ENCODE assay signal across 1 cellular context in genomic region chr15:67253517-67254237, GRCh38.
A peak's percentile ranks its signal among the peaks of the same experiment; 100 is the strongest.
TF ChIP-seq lines count a peak whose summit lies in the region.

No MANE protein-coding gene starts in this region.

TF ChIP-seq in HEK293, 187 proteins besides CTCF, POLR2A, EP300 and RAD21 (continued from another document):
- TF ChIP-seq ZNF362 (tag by site-specific recombination; IDR thresholded peaks at IDR 0.05): peak; percentile 64
- no peak for TF ChIP-seq MZF1 (tag by site-specific recombination; IDR thresholded peaks at IDR 0.05; ENCODE audit: borderline replicate concordance)
